In the genomic region with DNA sequence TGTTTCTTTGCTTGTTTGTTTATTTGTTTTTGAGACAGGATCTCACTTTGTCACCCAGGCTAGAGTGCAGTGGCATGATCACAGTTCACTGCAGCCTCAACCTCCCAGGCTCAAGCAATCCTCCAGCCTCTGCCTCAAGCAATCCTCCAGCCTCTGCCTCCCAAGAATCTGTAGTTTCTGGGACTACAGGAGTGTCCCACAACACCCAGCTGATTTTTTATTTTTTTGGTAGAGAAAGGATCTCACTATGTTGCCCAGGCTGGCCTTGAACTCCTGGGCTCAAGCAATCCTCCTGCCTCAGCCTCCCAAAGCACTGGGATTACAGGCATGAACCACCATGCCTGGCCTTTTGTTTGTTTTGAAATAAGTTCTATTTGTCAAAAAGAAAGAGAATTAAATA, we compare ENCODE assay signal across 4 cellular contexts. TPM values are rescaled to one million over a fixed set of nuclear protein-coding genes. Genes with fewer than 3 reads are reported as not detected.
"Had no signal": no experiment of that assay in that cellular context is flagged by ENCODE, and none has a peak within 500 bp of the region (broad histone marks: within the 10 kb centered on the region; RNA-seq: fewer than 3 reads in every experiment).

No MANE protein-coding gene starts in this region.

RNA-seq across cellular contexts. Expression of a gene that starts 10.0 kb away (rescaled TPM):
- total RNA-seq: LHCN-M2, M059J, MCF 10A, NCI-H460 had no signal

RNA-seq across cellular contexts. Expression of a gene that starts 21.4 kb away (rescaled TPM):
- total RNA-seq: LHCN-M2, M059J, MCF 10A, NCI-H460 had no signal

RNA-seq across cellular contexts. Expression of a gene that starts 28.0 kb away (rescaled TPM):
- total RNA-seq: LHCN-M2, M059J, MCF 10A, NCI-H460 had no signal
